Comparison of ENCODE assay signal across 16 cellular contexts in genomic region chr6:129345890-129346289, GRCh38.
A peak's percentile ranks its signal among the peaks of the same experiment; 100 is the strongest.
DNase-seq lines count a peak whose midpoint lies in the region; ATAC-seq, FAIRE-seq and TF ChIP-seq lines count a peak whose summit lies in the region.
"Had no signal": no experiment of that assay in that cellular context is flagged by ENCODE, and none has a peak within 500 bp of the region (broad histone marks: within the 10 kb centered on the region; RNA-seq: fewer than 3 reads in every experiment).

No MANE protein-coding gene starts in this region.

- TF ChIP-seq CTCF in BJ (IDR thresholded peaks at IDR 0.05; ENCODE audit: insufficient read depth, low read depth, low read length) (no peak), brain microvascular endothelial cell (IDR thresholded peaks at IDR 0.05; ENCODE audit: low read depth, low read length, missing control alignments) (no peak), keratinocyte (optimal IDR thresholded peaks at IDR 0.05 in 1 of 3, IDR thresholded peaks at IDR 0.05 in 1 of 3, conservative IDR thresholded peaks at IDR 0.05 in 1 of 3; ENCODE audit: extremely low read depth in 1 of 3, insufficient read depth in 2 of 3, low read length in 3 of 3) (no peak)

- H2AFZ ChIP-seq in keratinocyte (ENCODE audit: control insufficient read depth, low read length), result peak overlapping the region; percentile 2

- H3K9me3 ChIP-seq in keratinocyte (ENCODE audit: control insufficient read depth, low read depth, low read length), result no peaks in the 10 kb centered on the region
- H3K9me3 ChIP-seq: HAP-1, upper lobe of right lung had no signal

- FAIRE-seq in keratinocyte (lab: Jason Lieb, UNC), result no peak

- H3K36me3 ChIP-seq in BJ (ENCODE audit: control insufficient read depth, insufficient read depth, low read length), result no peaks in the 10 kb centered on the region
- no peaks in the 10 kb centered on the region for H3K36me3 ChIP-seq in brain microvascular endothelial cell (replicated peaks)
- no peaks in the 10 kb centered on the region for H3K36me3 ChIP-seq in keratinocyte (ENCODE audit: control insufficient read depth in 2 of 2, extremely low read depth in 1 of 2, insufficient read depth in 2 of 2, low read length in 2 of 2)
- H3K36me3 ChIP-seq: HAP-1, upper lobe of right lung had no signal

- no peaks in the 10 kb centered on the region for H4K20me1 ChIP-seq in keratinocyte (ENCODE audit: control insufficient read depth, extremely low read depth, insufficient read depth, low read length)

- DNase-seq in BJ (ENCODE audit: low read depth), result peak; percentile 37
- peak; percentile 75 for DNase-seq in HT1080 (ENCODE audit: low read depth)
- peak; percentile 89 for DNase-seq in brain microvascular endothelial cell
- no peak for DNase-seq in keratinocyte (ENCODE audit: low read depth, low spot score)
- DNase-seq in NCI-H2107 (lab: John Stamatoyannopoulos, UW), result no peak
- no peak for DNase-seq in NCI-H2227 treated with DMSO at 0.1 percent for 48 hours (lab: John Stamatoyannopoulos, UW)
- DNase-seq: activated gamma-delta T cell treated with Interleukin-2 at 50 U/mL for 16 hours; CD4-positive, CD25-positive, alpha-beta regulatory T cell; endodermal cell; KG1; NCI-H1436 treated with DMSO at 0.1 percent for 48 hours; stimulated activated naive B cell treated with anti-CD40 and anti-IgM and Interleukin-4, amounts not matched to agents 10 μg/mL and 1 μg/mL and 100 μg/mL, for 72 hours; upper lobe of right lung had no signal

- dilution Hi-C loops in keratinocyte (cut with MboI; ENCODE audit: extremely low pct_ligation_motif_present, low sequenced_read_pairs), result no loop called here

- H3K4me3 ChIP-seq in BJ (ENCODE audit: low read depth, low read length) (no peak overlapping the region), brain microvascular endothelial cell (ENCODE audit: low read depth, low read length) (no peak overlapping the region), keratinocyte (ENCODE audit: control insufficient read depth in 2 of 3, extremely low read depth in 1 of 3, insufficient read depth in 2 of 3, low read depth in 1 of 3, low read length in 3 of 3) (no peak overlapping the region)
- H3K4me3 ChIP-seq: HAP-1, upper lobe of right lung had no signal

- H3K4me2 ChIP-seq in keratinocyte (ENCODE audit: control insufficient read depth, extremely low read depth, insufficient read depth, low read depth, low read length), result no peak overlapping the region

- in situ Hi-C loops in brain microvascular endothelial cell (cut with HindIII; ENCODE audit: low pct_ligation_motif_present, low sequenced_read_pairs), result no loop called here

- H3K4me1 ChIP-seq in keratinocyte (ENCODE audit: control insufficient read depth, extremely low read depth, insufficient read depth, low read length), result no peaks in the 10 kb centered on the region
- H3K4me1 ChIP-seq: upper lobe of right lung had no signal

- ATAC-seq in GM18909 (IDR thresholded peaks at IDR 0.05; ENCODE audit: poor library complexity, unreplicated experiment) (no peak), HG03565 (IDR thresholded peaks at IDR 0.05; ENCODE audit: unreplicated experiment) (no peak)
- ATAC-seq: stimulated activated naive B cell treated with anti-CD40 and anti-IgM and Interleukin-4, amounts not matched to agents 10 μg/mL and 1 μg/mL and 100 μg/mL, for 72 hours; upper lobe of right lung had no signal

- H3K9me1 ChIP-seq in keratinocyte (ENCODE audit: control insufficient read depth, extremely low read depth, insufficient read depth, low read length), result no peaks in the 10 kb centered on the region

- H3K79me2 ChIP-seq in keratinocyte (ENCODE audit: control insufficient read depth, insufficient read depth, low read length), result no peaks in the 10 kb centered on the region

- no peak overlapping the region for H3K9ac ChIP-seq in keratinocyte (ENCODE audit: control insufficient read depth, extremely low read depth, insufficient read depth, low read length)

- peak overlapping the region; percentile 75 for H3K27ac ChIP-seq in brain microvascular endothelial cell
- H3K27ac ChIP-seq in keratinocyte (ENCODE audit: control insufficient read depth, insufficient read depth, low read length), result no peak overlapping the region
- H3K27ac ChIP-seq: upper lobe of right lung had no signal

- H3K27me3 ChIP-seq in BJ (ENCODE audit: control insufficient read depth, insufficient read depth, low read length), result no peaks in the 10 kb centered on the region
- H3K27me3 ChIP-seq in brain microvascular endothelial cell (replicated peaks), result no peaks in the 10 kb centered on the region
- no peaks in the 10 kb centered on the region for H3K27me3 ChIP-seq in keratinocyte (ENCODE audit: control insufficient read depth, extremely low read depth, insufficient read depth, low read length)
- H3K27me3 ChIP-seq: upper lobe of right lung had no signal

- POLR2A ChIA-PET in BJ (lab: Charles Lee), result no interaction called here

- CTCF ChIA-PET in BJ (lab: Yijun Ruan, JAX), result no interaction called here

Comparison
In these comparisons a context has a peak if more than half of its experiments do, and no peak if none do; other contexts are left out.
1. DNase-seq: peak in BJ (single experiment), HT1080 (single experiment) and brain microvascular endothelial cell (single experiment); none in keratinocyte (single experiment), NCI-H2107 (single experiment) and NCI-H2227 treated with DMSO at 0.1 percent for 48 hours (single experiment).